Comparison of ENCODE assay signal across 32 cellular contexts in genomic region chr7:109996411-109996810, GRCh38.
"Had no signal": no experiment of that assay in that cellular context is flagged by ENCODE, and none has a peak within 500 bp of the region (broad histone marks: within the 10 kb centered on the region; RNA-seq: fewer than 3 reads in every experiment).

No MANE protein-coding gene starts in this region.

- H3K27ac ChIP-seq: ascending aorta, cardiac muscle cell, WERI-Rb-1 had no signal

- ATAC-seq: activated CD4-positive, alpha-beta T cell treated with anti-CD3 and anti-CD28 coated beads for 36 hours; activated CD4-positive, CD25-positive, alpha-beta regulatory T cell treated with anti-CD3 and anti-CD28 coated beads, Interleukin-2, amount 50 U/mL, for 24 hours; activated CD8-positive, alpha-beta memory T cell treated with anti-CD3 and anti-CD28 coated beads, Interleukin-2, amount 10 ng/mL, durations not matched to agents 7 days and 5 days; activated CD8-positive, alpha-beta T cell treated with anti-CD3 and anti-CD28 coated beads, Interleukin-2, amount 10 ng/mL, durations not matched to agents 7 days and 5 days; activated naive CD8-positive, alpha-beta T cell treated with anti-CD3 and anti-CD28 coated beads, Interleukin-2, amount 50 U/mL, for 24 hours; WTC11 had no signal

- H3K27me3 ChIP-seq: ascending aorta, cardiac muscle cell had no signal

- FAIRE-seq: bronchial epithelial cell, TTC549 had no signal

- DNase-seq: activated CD4-positive, alpha-beta memory T cell treated with anti-CD3 and anti-CD28 coated beads, Interleukin-2, amount 10 ng/mL, durations not matched to agents 7 days and 5 days; activated CD4-positive, alpha-beta T cell treated with anti-CD3 and anti-CD28 coated beads for 1 hour; activated CD4-positive, alpha-beta T cell treated with anti-CD3 and anti-CD28 coated beads for 36 hours; activated CD4-positive, alpha-beta T cell treated with anti-CD3 and anti-CD28 coated beads for 48 hours; activated CD4-positive, alpha-beta T cell treated with anti-CD3 and anti-CD28 coated beads, Interleukin-2, amount 10 ng/mL, durations not matched to agents 7 days and 5 days; activated CD4-positive, alpha-beta T cell treated with anti-CD3 and anti-CD28 coated beads, Interleukin-2, amount 50 U/mL, for 48 hours; activated CD4-positive, CD25-positive, alpha-beta regulatory T cell; activated CD8-positive, alpha-beta memory T cell treated with anti-CD3 and anti-CD28 coated beads for 24 hours; activated CD8-positive, alpha-beta memory T cell treated with anti-CD3 and anti-CD28 coated beads, Interleukin-2, amount 10 ng/mL, durations not matched to agents 7 days and 5 days; activated CD8-positive, alpha-beta memory T cell treated with anti-CD3 and anti-CD28 coated beads, Interleukin-2, amount 50 U/mL, for 48 hours; activated CD8-positive, alpha-beta T cell treated with anti-CD3 and anti-CD28 coated beads, Interleukin-2, amount 10 ng/mL, durations not matched to agents 7 days and 5 days; activated effector memory CD4-positive, alpha-beta T cell treated with Interleukin-2 at 50 U/mL for 16 hours; activated gamma-delta T cell; activated naive CD4-positive, alpha-beta T cell treated with anti-CD3 and anti-CD28 coated beads, Interleukin-2, amount 10 ng/mL, durations not matched to agents 7 days and 5 days; activated naive CD4-positive, alpha-beta T cell treated with Interleukin-2 at 50 U/mL for 16 hours; activated naive CD8-positive, alpha-beta T cell treated with anti-CD3 and anti-CD28 coated beads, Interleukin-2, amount 10 ng/mL, durations not matched to agents 7 days and 5 days; activated naive CD8-positive, alpha-beta T cell treated with anti-CD3 and anti-CD28 coated beads, Interleukin-2, amount 50 U/mL, for 24 hours; activated T-cell treated with anti-CD3 and anti-CD28 coated beads, Interleukin-2, amount 50 U/mL, for 24 hours; activated T-cell treated with anti-CD3 and anti-CD28 coated beads, Interleukin-2, amount 50 U/mL, for 48 hours; amygdala; anterior cingulate cortex; caudate nucleus; cerebellar nuclear complex; T-helper 2 cell; T-helper 9 cell; WERI-Rb-1 had no signal

- H3K4me3 ChIP-seq: ascending aorta, cardiac muscle cell had no signal

- H3K9me3 ChIP-seq: ascending aorta had no signal

- H3K36me3 ChIP-seq: ascending aorta, cardiac muscle cell, WERI-Rb-1 had no signal

- H3K4me1 ChIP-seq: ascending aorta had no signal
